Comparison of ENCODE assay signal across 8 cellular contexts in the genomic region with DNA sequence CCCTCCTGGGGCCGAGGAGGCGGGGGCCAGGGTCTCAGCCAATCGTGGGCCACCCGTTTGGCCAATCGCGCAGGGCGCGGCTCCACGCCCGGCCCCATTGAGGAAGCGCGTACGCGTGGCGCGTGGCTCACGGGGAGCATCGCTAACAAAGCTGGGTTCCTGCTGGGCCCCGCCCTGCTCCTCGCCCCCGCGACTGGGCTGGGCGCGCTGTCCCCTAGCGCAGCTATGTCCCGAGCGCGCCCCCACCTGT. TPM values are rescaled to one million over a fixed set of nuclear protein-coding genes. Genes with fewer than 3 reads are reported as not detected.
DNase-seq lines count a peak whose midpoint lies in the region; ATAC-seq and TF ChIP-seq lines count a peak whose summit lies in the region.

No MANE protein-coding gene starts in this region.

- H2AK5ac ChIP-seq in trophoblast cell (ENCODE audit: low read length): no peak overlapping the region

- H3K9me3 Mint-ChIP-seq in CD14-positive monocyte (peaks cover 2 to 12% (median 4%) of the 10 kb centered on the region in 7 donors), T-cell (no peaks in the 10 kb centered on the region)

- no peak overlapping the region for H3K4ac ChIP-seq in trophoblast cell (ENCODE audit: low read depth, low read length)

- TF ChIP-seq POLR2A in gastroesophageal sphincter (IDR thresholded peaks at IDR 0.05): no peak

- TF ChIP-seq CTCF in CD14-positive monocyte (IDR thresholded peaks at IDR 0.05) (no peak), gastroesophageal sphincter (IDR thresholded peaks at IDR 0.05) (no peak)

- H3K27ac Mint-ChIP-seq in CD14-positive monocyte: peak overlapping the region in 1 of 7 donors; percentile 63
- no peak overlapping the region for H3K27ac Mint-ChIP-seq in T-cell

- H2AFZ ChIP-seq in trophoblast cell (ENCODE audit: insufficient read depth, low read length, poor library complexity): no peak overlapping the region

- H3K9me3 ChIP-seq in gastroesophageal sphincter (no peaks in the 10 kb centered on the region), trophoblast cell (ENCODE audit: insufficient read depth, low read depth, low read length) (peaks cover 15% of the 10 kb centered on the region)

- H3K36me3 Mint-ChIP-seq in CD14-positive monocyte: peaks cover 3 to 4% of the 10 kb centered on the region in 2 donors
- H3K36me3 Mint-ChIP-seq in T-cell: no peaks in the 10 kb centered on the region

- DNase-seq in CD14-positive monocyte (ENCODE audit: low spot score) (peak; percentile 80), T-cell (peak in 29 of 34 experiments; percentile 14 to 67 (median 43)), trophoblast cell (peak; percentile 91 to 93), NCI-H1105 (lab: John Stamatoyannopoulos, UW) (no peak), NCI-H1092 (lab: John Stamatoyannopoulos, UW) (no peak)

- H3K79me1 ChIP-seq in trophoblast cell (ENCODE audit: low read length): no peaks in the 10 kb centered on the region

- intact Hi-C loops in CD14-positive monocyte (cut with micrococcal nuclease): no loop called here

- H4K91ac ChIP-seq in trophoblast cell (ENCODE audit: low read depth, low read length): no peak overlapping the region

- no peak overlapping the region for H2BK5ac ChIP-seq in trophoblast cell (ENCODE audit: low read depth, low read length, poor library complexity)

- H3K4me1 Mint-ChIP-seq in CD14-positive monocyte (peaks cover 24% of the 10 kb centered on the region), T-cell (peaks cover 15 to 25% (median 22%) of the 10 kb centered on the region in 3 donors)

- no peak overlapping the region for H3K23ac ChIP-seq in trophoblast cell (ENCODE audit: low read length)

- H3K27me3 Mint-ChIP-seq in CD14-positive monocyte (ENCODE audit: low read depth in 3 of 3) (peaks cover 16 to 38% (median 17%) of the 10 kb centered on the region in 3 donors), T-cell (peaks cover 7 to 35% of the 10 kb centered on the region in 2 donors)

- H3K9ac ChIP-seq in trophoblast cell (ENCODE audit: low read length): no peak overlapping the region

- no peak for TF ChIP-seq EP300 in gastroesophageal sphincter (IDR thresholded peaks at IDR 0.05)

- POLR2A ChIA-PET in T-cell (lab: Charles Lee): interaction anchor here in 1 of 2 donors (1.0 kb wide), 1 partner anchor 129 kb away, joined by 3 read pairs; a partner anchor contains a TSS

- H2BK12ac ChIP-seq in trophoblast cell (ENCODE audit: low read length): no peak overlapping the region

- peaks cover 0 to 31% (median 14%) of the 10 kb centered on the region in 3 donors for H3K4me1 ChIP-seq in gastroesophageal sphincter
- H3K4me1 ChIP-seq in trophoblast cell (ENCODE audit: control insufficient read depth in 1 of 2, insufficient read depth in 2 of 2, low read length in 2 of 2): peaks cover 19 to 30% of the 10 kb centered on the region in 2 experiments

- H2BK120ac ChIP-seq in trophoblast cell (ENCODE audit: insufficient read depth, low read length, poor library complexity): no peak overlapping the region

- CTCF ChIA-PET in T-cell (lab: Charles Lee): no interaction called here

- H3K27me3 ChIP-seq in gastroesophageal sphincter: peaks cover 92% of the 10 kb centered on the region
- peaks cover 36% of the 10 kb centered on the region for H3K27me3 ChIP-seq in trophoblast cell (ENCODE audit: insufficient read depth, low read length)

- H4K12ac ChIP-seq in trophoblast cell (ENCODE audit: low read depth, low read length): no peak overlapping the region

- peak; percentile 17 to 74 (median 44) for ATAC-seq in T-cell (replicated peaks in 1 of 4)
- peak; percentile 35 for ATAC-seq in gastroesophageal sphincter
- no peak for ATAC-seq in HG03439 (IDR thresholded peaks at IDR 0.05; ENCODE audit: unreplicated experiment)
- no peak for ATAC-seq in GM21390 (IDR thresholded peaks at IDR 0.05; ENCODE audit: unreplicated experiment)

- H3K36me3 ChIP-seq in gastroesophageal sphincter: no peaks in the 10 kb centered on the region
- no peaks in the 10 kb centered on the region for H3K36me3 ChIP-seq in trophoblast cell (ENCODE audit: control insufficient read depth in 1 of 2, insufficient read depth in 2 of 2, low read length in 2 of 2)

- H3K4me3 Mint-ChIP-seq in CD14-positive monocyte: peak overlapping the region in 1 of 2 donors; percentile 42
- H3K4me3 Mint-ChIP-seq in T-cell: no peak overlapping the region

- peak overlapping the region in 1 of 2 donors; percentile 52 for H3K4me3 ChIP-seq in gastroesophageal sphincter
- no peak overlapping the region for H3K4me3 ChIP-seq in trophoblast cell (ENCODE audit: low read depth, low read length)

- H3K14ac ChIP-seq in trophoblast cell (ENCODE audit: low read length): no peak overlapping the region

- H3K4me2 ChIP-seq in trophoblast cell (ENCODE audit: low read length): peak overlapping the region; percentile 17

- H3K27ac ChIP-seq in gastroesophageal sphincter (no peak overlapping the region), trophoblast cell (ENCODE audit: low read depth, low read length) (no peak overlapping the region)

- H4K8ac ChIP-seq in trophoblast cell (ENCODE audit: low read depth, low read length): no peak overlapping the region

- H3K79me2 ChIP-seq in trophoblast cell (ENCODE audit: control insufficient read depth, insufficient read depth, low read length, poor library complexity): no peaks in the 10 kb centered on the region

- no peak overlapping the region for H3K18ac ChIP-seq in trophoblast cell (ENCODE audit: low read length)

- no CpG with 5 or more reads among the region's 28 CpGs for WGBS in gastroesophageal sphincter (ENCODE audit: low coverage in 1 of 2), 2 donors
- no CpG with 5 or more reads among the region's 28 CpGs for WGBS in trophoblast cell (ENCODE audit: extremely low coverage, insufficient coverage, insufficient read length)

RNA-seq across cellular contexts. Expression of a gene that starts 0.6 kb away (rescaled TPM):
- polyA plus RNA-seq in CD14-positive monocyte: 10 to 100 TPM in 1 of 2 donors, 1 to 10 TPM in 1; 8.3 to 11.4 TPM
- total RNA-seq in T-cell: 1 to 10 TPM in 1 of 5 donors, under 1 TPM in 4; 0.29 to 1.3 (median 0.51) TPM
- under 1 TPM in 1 of 4 donors, not detected in 3; 0.27 TPM for total RNA-seq in gastroesophageal sphincter
- polyA plus RNA-seq in trophoblast cell (2013): 0.59 and 0.60 TPM in 2 replicates

RNA-seq across cellular contexts. Expression of a gene that starts 30.7 kb away (rescaled TPM):
- 10 to 100 TPM; 10.8 to 13.1 TPM for polyA plus RNA-seq in CD14-positive monocyte
- 100 to 1,000 TPM in 2 of 5 donors, 10 to 100 TPM in 3; 62.3 to 133 (median 88.9) TPM for total RNA-seq in T-cell
- under 1 TPM; 0.15 to 0.78 (median 0.42) TPM for total RNA-seq in gastroesophageal sphincter
- polyA plus RNA-seq in trophoblast cell (2013): not detected in 2 replicates

RNA-seq across cellular contexts. Expression of a gene that starts 30.8 kb away (rescaled TPM):
- 10 to 100 TPM; 34.8 to 82.5 TPM for polyA plus RNA-seq in CD14-positive monocyte
- total RNA-seq in T-cell (100 to 1,000 TPM in 2 of 5 donors, 10 to 100 TPM in 3; 66.9 to 185 (median 92.3) TPM), gastroesophageal sphincter (1 to 10 TPM in 2 of 4 donors, under 1 TPM in 1, not detected in 1; 0.62 to 3.6 (median 3.6) TPM)
- not detected in 2 replicates for polyA plus RNA-seq in trophoblast cell (2013)

Comparison
In these comparisons a context has a peak if more than half of its experiments do, and no peak if none do; other contexts are left out.
1. DNase-seq: peak in CD14-positive monocyte (single experiment), T-cell (29 of 34) and trophoblast cell (2 of 2); none in NCI-H1105 (single experiment) and NCI-H1092 (single experiment).
2. ATAC-seq: peak in T-cell (4 of 4) and gastroesophageal sphincter (single experiment); none in HG03439 (single experiment) and GM21390 (single experiment).
3. RNA of a gene that starts 30.7 kb away (total RNA-seq): 62.3 to 133 TPM in T-cell; 0.15 to 0.78 TPM in gastroesophageal sphincter; every median in the first group is over 10 times any median in the second.
4. RNA of a gene that starts 30.8 kb away (total RNA-seq): 66.9 to 185 TPM in T-cell; 0.62 to 3.6 TPM in gastroesophageal sphincter; every median in the first group is over 10 times any median in the second.